8 cellular contexts compared by ENCODE assay signal in genomic region chr10:91163269-91163708, GRCh38. TPM values are rescaled to one million over a fixed set of nuclear protein-coding genes. Genes with fewer than 3 reads are reported as not detected.
DNase-seq lines count a peak whose midpoint lies in the region; ATAC-seq and TF ChIP-seq lines count a peak whose summit lies in the region.

No MANE protein-coding gene starts in this region.

- DNase-seq in GM10266 (ENCODE audit: extremely low spot score) (peak; percentile 83), LHCN-M2 (ENCODE audit: low read depth) (peak; percentile 55), kidney glomerular epithelial cell (lab: John Stamatoyannopoulos, UW) (peak; percentile 16), GF-D8 (lab: John Stamatoyannopoulos, UW) (no peak)
- peak; percentile 42 to 74 (median 59) for DNase-seq in activated CD4-positive, CD25-positive, alpha-beta regulatory T cell (lab: John Stamatoyannopoulos, UW)
- DNase-seq in central memory CD4-positive, alpha-beta T cell, result peak; percentile 90
- peak; percentile 47 to 57 for DNase-seq in stimulated activated CD4-positive, alpha-beta T cell treated with anti-CD3 and anti-CD28 coated beads, Interleukin-15, amount 100 ng/mL, for 48 hours (ENCODE audit: low read depth in 2 of 2)

- ATAC-seq in GM21786 (IDR thresholded peaks at IDR 0.05; ENCODE audit: unreplicated experiment), result peak; percentile 39

- TF ChIP-seq CTCF in GM10266 (IDR thresholded peaks at IDR 0.05; ENCODE audit: control insufficient read depth, insufficient read depth, low read depth, missing control alignments), result no peak

RNA-seq across cellular contexts. Expression of gene PCGF5, which starts 57.2 kb away (rescaled TPM):
- 21.0 and 27.1 TPM in 2 replicates for total RNA-seq in LHCN-M2 (2014; rRNA removed)
- polyA plus RNA-seq in LHCN-M2 (2012), result 13.9 TPM
